1 cellular context compared by ENCODE assay signal in the genomic region with DNA sequence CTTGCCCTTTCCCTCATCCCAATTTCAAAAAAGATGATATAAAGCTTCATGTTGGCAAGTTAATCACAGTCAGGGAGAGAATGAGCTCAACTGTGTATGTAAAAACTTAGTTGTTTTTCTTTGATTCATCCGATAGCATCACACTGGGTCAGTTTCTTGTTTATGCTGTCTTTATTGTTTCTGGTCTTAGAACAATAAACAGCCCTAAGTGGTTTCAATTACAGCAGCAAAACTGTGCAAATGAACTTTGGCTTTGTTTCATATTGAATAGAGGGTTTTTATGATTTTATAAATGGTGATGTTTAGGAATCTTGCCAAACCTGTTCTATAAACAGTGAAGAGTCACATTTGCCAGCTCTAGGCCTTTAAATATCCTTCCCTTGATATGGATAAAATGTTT.
TF ChIP-seq lines count a peak whose summit lies in the region.

No MANE protein-coding gene starts in this region.

TF ChIP-seq in HEK293, 187 proteins besides CTCF, POLR2A, EP300 and RAD21 (continued from another document and continues in another):
- TF ChIP-seq ZBTB6 (tag by site-specific recombination; IDR thresholded peaks at IDR 0.05) (no peak), ZNF777 (tag by site-specific recombination; IDR thresholded peaks at IDR 0.05; ENCODE audit: borderline replicate concordance) (no peak), KLF8 (tag by site-specific recombination; IDR thresholded peaks at IDR 0.05) (peak; percentile 55), GLI4 (tag by site-specific recombination; IDR thresholded peaks at IDR 0.05) (no peak), ZNF501 (tag by site-specific recombination; IDR thresholded peaks at IDR 0.05) (no peak), FEZF1 (tag by site-specific recombination; IDR thresholded peaks at IDR 0.05) (peak; percentile 90), ZFP37 (tag by site-specific recombination; IDR thresholded peaks at IDR 0.05) (no peak), ZNF121 (tag by site-specific recombination; IDR thresholded peaks at IDR 0.05) (no peak), ZNF518A (tag by site-specific recombination; conservative IDR thresholded peaks at IDR 0.05; ENCODE audit: low read depth) (no peak), BCL11A (tag by site-specific recombination; IDR thresholded peaks at IDR 0.05; ENCODE audit: low read depth) (peak; percentile 98), ZNF596 (tag by site-specific recombination; IDR thresholded peaks at IDR 0.05) (no peak), ZNF202 (tag by site-specific recombination; IDR thresholded peaks at IDR 0.05; ENCODE audit: borderline replicate concordance) (no peak), ZNF549 (tag by site-specific recombination; IDR thresholded peaks at IDR 0.05) (no peak), ZNF23 (tag by site-specific recombination; IDR thresholded peaks at IDR 0.05; ENCODE audit: borderline replicate concordance) (no peak), ZNF610 (tag by site-specific recombination; IDR thresholded peaks at IDR 0.05; ENCODE audit: borderline replicate concordance) (no peak), ZNF112 (tag by site-specific recombination; IDR thresholded peaks at IDR 0.05) (no peak), ZNF175 (tag by site-specific recombination; IDR thresholded peaks at IDR 0.05) (no peak), TSHZ1 (tag by site-specific recombination; IDR thresholded peaks at IDR 0.05; ENCODE audit: borderline replicate concordance) (peak; percentile 58; the same call in 1 of the 2 replicates), ZNF560 (tag by site-specific recombination; IDR thresholded peaks at IDR 0.05; ENCODE audit: borderline replicate concordance) (no peak), ZNF624 (tag by site-specific recombination; IDR thresholded peaks at IDR 0.05) (no peak), ZNF394 (tag by site-specific recombination; IDR thresholded peaks at IDR 0.05; ENCODE audit: borderline replicate concordance) (no peak), ZNF830 (tag by site-specific recombination; IDR thresholded peaks at IDR 0.05; ENCODE audit: low read depth) (no peak), ZNF146 (tag by site-specific recombination; IDR thresholded peaks at IDR 0.05) (no peak), GLIS1 (tag by site-specific recombination; IDR thresholded peaks at IDR 0.05) (0 out of 2 replicates have a peak, but pooled peaks have one; percentile 30), ZNF701 (tag by site-specific recombination; IDR thresholded peaks at IDR 0.05) (no peak), ZIC2 (tag by site-specific recombination; IDR thresholded peaks at IDR 0.05) (no peak), BCL11B (tag by site-specific recombination; IDR thresholded peaks at IDR 0.05; ENCODE audit: low read depth) (peak; percentile 73; the same call in 1 of the 2 replicates), ZNF629 (tag by site-specific recombination; IDR thresholded peaks at IDR 0.05) (peak; percentile 32; the same call in 1 of the 2 replicates), ZNF423 (tag by site-specific recombination; IDR thresholded peaks at IDR 0.05) (no peak), TRIM28 (IDR thresholded peaks at IDR 0.05; ENCODE audit: borderline replicate concordance, low read length) (peak; percentile 69; the same call in 1 of the 2 replicates), ZBTB17 (tag by site-specific recombination; IDR thresholded peaks at IDR 0.05) (no peak), ZNF26 (tag by site-specific recombination; IDR thresholded peaks at IDR 0.05) (no peak)
- TF ChIP-seq, protein P1, sequence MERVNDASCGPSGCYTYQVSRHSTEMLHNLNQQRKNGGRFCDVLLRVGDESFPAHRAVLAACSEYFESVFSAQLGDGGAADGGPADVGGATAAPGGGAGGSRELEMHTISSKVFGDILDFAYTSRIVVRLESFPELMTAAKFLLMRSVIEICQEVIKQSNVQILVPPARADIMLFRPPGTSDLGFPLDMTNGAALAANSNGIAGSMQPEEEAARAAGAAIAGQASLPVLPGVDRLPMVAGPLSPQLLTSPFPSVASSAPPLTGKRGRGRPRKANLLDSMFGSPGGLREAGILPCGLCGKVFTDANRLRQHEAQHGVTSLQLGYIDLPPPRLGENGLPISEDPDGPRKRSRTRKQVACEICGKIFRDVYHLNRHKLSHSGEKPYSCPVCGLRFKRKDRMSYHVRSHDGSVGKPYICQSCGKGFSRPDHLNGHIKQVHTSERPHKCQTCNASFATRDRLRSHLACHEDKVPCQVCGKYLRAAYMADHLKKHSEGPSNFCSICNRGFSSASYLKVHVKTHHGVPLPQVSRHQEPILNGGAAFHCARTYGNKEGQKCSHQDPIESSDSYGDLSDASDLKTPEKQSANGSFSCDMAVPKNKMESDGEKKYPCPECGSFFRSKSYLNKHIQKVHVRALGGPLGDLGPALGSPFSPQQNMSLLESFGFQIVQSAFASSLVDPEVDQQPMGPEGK (tag by site-specific recombination; IDR thresholded peaks at IDR 0.05), result no peak
- TF ChIP-seq, protein P2, sequence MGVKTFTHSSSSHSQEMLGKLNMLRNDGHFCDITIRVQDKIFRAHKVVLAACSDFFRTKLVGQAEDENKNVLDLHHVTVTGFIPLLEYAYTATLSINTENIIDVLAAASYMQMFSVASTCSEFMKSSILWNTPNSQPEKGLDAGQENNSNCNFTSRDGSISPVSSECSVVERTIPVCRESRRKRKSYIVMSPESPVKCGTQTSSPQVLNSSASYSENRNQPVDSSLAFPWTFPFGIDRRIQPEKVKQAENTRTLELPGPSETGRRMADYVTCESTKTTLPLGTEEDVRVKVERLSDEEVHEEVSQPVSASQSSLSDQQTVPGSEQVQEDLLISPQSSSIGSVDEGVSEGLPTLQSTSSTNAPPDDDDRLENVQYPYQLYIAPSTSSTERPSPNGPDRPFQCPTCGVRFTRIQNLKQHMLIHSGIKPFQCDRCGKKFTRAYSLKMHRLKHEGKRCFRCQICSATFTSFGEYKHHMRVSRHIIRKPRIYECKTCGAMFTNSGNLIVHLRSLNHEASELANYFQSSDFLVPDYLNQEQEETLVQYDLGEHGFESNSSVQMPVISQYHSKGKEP (tag by site-specific recombination; IDR thresholded peaks at IDR 0.05), result peak; percentile 68; the same call in 1 of the 2 replicates
- TF ChIP-seq, protein P3, sequence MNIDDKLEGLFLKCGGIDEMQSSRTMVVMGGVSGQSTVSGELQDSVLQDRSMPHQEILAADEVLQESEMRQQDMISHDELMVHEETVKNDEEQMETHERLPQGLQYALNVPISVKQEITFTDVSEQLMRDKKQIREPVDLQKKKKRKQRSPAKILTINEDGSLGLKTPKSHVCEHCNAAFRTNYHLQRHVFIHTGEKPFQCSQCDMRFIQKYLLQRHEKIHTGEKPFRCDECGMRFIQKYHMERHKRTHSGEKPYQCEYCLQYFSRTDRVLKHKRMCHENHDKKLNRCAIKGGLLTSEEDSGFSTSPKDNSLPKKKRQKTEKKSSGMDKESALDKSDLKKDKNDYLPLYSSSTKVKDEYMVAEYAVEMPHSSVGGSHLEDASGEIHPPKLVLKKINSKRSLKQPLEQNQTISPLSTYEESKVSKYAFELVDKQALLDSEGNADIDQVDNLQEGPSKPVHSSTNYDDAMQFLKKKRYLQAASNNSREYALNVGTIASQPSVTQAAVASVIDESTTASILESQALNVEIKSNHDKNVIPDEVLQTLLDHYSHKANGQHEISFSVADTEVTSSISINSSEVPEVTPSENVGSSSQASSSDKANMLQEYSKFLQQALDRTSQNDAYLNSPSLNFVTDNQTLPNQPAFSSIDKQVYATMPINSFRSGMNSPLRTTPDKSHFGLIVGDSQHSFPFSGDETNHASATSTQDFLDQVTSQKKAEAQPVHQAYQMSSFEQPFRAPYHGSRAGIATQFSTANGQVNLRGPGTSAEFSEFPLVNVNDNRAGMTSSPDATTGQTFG (tag by site-specific recombination; IDR thresholded peaks at IDR 0.05; ENCODE audit: borderline replicate concordance), result no peak
- TF ChIP-seq, protein P4, sequence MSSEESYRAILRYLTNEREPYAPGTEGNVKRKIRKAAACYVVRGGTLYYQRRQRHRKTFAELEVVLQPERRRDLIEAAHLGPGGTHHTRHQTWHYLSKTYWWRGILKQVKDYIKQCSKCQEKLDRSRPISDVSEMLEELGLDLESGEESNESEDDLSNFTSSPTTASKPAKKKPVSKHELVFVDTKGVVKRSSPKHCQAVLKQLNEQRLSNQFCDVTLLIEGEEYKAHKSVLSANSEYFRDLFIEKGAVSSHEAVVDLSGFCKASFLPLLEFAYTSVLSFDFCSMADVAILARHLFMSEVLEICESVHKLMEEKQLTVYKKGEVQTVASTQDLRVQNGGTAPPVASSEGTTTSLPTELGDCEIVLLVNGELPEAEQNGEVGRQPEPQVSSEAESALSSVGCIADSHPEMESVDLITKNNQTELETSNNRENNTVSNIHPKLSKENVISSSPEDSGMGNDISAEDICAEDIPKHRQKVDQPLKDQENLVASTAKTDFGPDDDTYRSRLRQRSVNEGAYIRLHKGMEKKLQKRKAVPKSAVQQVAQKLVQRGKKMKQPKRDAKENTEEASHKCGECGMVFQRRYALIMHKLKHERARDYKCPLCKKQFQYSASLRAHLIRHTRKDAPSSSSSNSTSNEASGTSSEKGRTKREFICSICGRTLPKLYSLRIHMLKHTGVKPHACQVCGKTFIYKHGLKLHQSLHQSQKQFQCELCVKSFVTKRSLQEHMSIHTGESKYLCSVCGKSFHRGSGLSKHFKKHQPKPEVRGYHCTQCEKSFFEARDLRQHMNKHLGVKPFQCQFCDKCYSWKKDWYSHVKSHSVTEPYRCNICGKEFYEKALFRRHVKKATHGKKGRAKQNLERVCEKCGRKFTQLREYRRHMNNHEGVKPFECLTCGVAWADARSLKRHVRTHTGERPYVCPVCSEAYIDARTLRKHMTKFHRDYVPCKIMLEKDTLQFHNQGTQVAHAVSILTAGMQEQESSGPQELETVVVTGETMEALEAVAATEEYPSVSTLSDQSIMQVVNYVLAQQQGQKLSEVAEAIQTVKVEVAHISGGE (tag by site-specific recombination; conservative IDR thresholded peaks at IDR 0.05; ENCODE audit: low read depth), result no peak
